In the genomic region with DNA sequence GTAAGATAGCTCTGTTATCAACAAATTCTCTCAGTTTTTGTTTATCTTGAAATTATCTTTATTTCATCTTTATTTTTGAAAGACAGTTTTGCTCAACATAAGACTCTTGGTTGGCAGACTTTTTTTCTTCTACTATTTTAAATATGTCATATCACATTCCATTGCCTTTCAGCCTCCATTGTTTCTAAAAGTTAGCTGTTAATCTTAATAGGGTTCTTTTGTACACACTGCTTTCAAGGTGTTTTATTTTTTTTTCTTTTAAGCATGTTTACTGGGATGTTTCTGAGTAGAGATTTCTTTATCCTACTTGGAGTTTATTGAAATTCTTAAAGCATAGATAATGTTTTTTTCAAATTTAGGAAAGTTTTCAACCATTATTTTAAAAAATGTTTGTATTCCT, we compare ENCODE assay signal across 35 cellular contexts.
"Had no signal": no experiment of that assay in that cellular context is flagged by ENCODE, and none has a peak within 500 bp of the region (broad histone marks: within the 10 kb centered on the region; RNA-seq: fewer than 3 reads in every experiment).

No MANE protein-coding gene starts in this region.

- DNase-seq: Karpas-422, Kasumi-1, KG1, MG63, MM.1S, MV-4-11, NCI-H1048, NCI-H1092, NCI-H1092 treated with DMSO at 0.1 percent for 48 hours, NCI-H1105, NCI-H1105 treated with DMSO at 0.1 percent for 48 hours, NCI-H1417, NCI-H1417 treated with DMSO at 0.1 percent for 48 hours, NCI-H1436, NCI-H1436 treated with DMSO at 0.1 percent for 48 hours, NCI-H146, NCI-H1694, NCI-H1694 treated with DMSO at 0.1 percent for 48 hours, NCI-H187, NCI-H187 treated with DMSO at 0.1 percent for 48 hours, NCI-H1930, NCI-H2029, NCI-H2029 treated with DMSO at 0.1 percent for 48 hours, NCI-H2081, NCI-H2081 treated with DMSO at 0.1 percent for 48 hours, NCI-H2107, NCI-H2171, NCI-H2171 treated with DMSO at 0.1 percent for 48 hours, NCI-H2227 treated with DMSO at 0.1 percent for 48 hours, NCI-H226, NCI-H345, NCI-H446, NCI-H446 treated with DMSO at 0.1 percent for 48 hours, NCI-H510A had no signal

- H3K27me3 ChIP-seq: MG63 had no signal

- H3K27ac ChIP-seq: KMS-11 had no signal

- H3K9ac ChIP-seq: KMS-11 had no signal

- H3K4me3 ChIP-seq: MG63 had no signal

- H3K36me3 ChIP-seq: MG63 had no signal

- H3K4me2 ChIP-seq: KMS-11 had no signal
